In the genomic region with DNA sequence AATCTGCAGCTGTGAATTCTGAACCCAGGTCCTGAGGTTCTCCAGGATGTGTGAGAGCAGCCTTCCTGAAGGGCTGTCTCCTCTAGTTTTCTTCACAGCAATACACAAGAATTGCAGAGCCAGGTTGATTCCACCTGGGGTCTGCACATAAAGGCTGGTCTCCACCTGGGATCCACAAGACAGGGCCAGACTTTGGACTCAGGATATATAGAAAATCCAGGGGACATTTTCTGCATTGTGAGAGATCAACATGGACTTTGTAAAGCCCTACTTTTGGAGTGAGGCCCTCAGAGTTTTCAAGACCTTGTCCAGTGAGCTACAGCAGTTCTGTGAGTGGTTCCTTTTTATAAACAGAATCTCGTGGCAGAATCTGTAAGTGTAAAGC, we compare ENCODE assay signal across 10 cellular contexts. TPM values are rescaled to one million over a fixed set of nuclear protein-coding genes. Genes with fewer than 3 reads are reported as not detected.
A peak's percentile ranks its signal among the peaks of the same experiment; 100 is the strongest.
DNase-seq lines count a peak whose midpoint lies in the region; ATAC-seq, FAIRE-seq and TF ChIP-seq lines count a peak whose summit lies in the region.
"Had no signal": no experiment of that assay in that cellular context is flagged by ENCODE, and none has a peak within 500 bp of the region (broad histone marks: within the 10 kb centered on the region; RNA-seq: fewer than 3 reads in every experiment).

No MANE protein-coding gene starts in this region.

- no peak overlapping the region for H3K9ac ChIP-seq in endothelial cell of umbilical vein (replicated peaks; ENCODE audit: extremely low read depth, insufficient read depth, low read length)
- H3K9ac ChIP-seq in skeletal muscle tissue (ENCODE audit: low read depth in 1 of 3, low read length in 3 of 3) = no peak overlapping the region

- peaks cover 90% of the 10 kb centered on the region for H3K4me1 Mint-ChIP-seq in CD8-positive, alpha-beta T cell (ENCODE audit: low read depth)
- H3K4me1 Mint-ChIP-seq in T-cell = peaks cover 77 to 91% (median 86%) of the 10 kb centered on the region in 3 donors

- no peaks in the 10 kb centered on the region for H3K9me3 Mint-ChIP-seq in CD8-positive, alpha-beta T cell
- no peaks in the 10 kb centered on the region for H3K9me3 Mint-ChIP-seq in T-cell

- H3K27me3 ChIP-seq in CD8-positive, alpha-beta T cell (ENCODE audit: insufficient read depth, low read length) = no peaks in the 10 kb centered on the region
- no peaks in the 10 kb centered on the region for H3K27me3 ChIP-seq in endothelial cell of umbilical vein (ENCODE audit: control insufficient read depth in 2 of 2, insufficient read depth in 2 of 2, low read length in 2 of 2)
- H3K27me3 ChIP-seq in skeletal muscle tissue (ENCODE audit: control insufficient read depth in 3 of 3, insufficient read depth in 3 of 3, low read length in 3 of 3) = no peaks in the 10 kb centered on the region

- no peak for ATAC-seq in CD8-positive, alpha-beta T cell
- no peak for ATAC-seq in T-cell (replicated peaks in 1 of 4)
- ATAC-seq in GM21717 (IDR thresholded peaks at IDR 0.05; ENCODE audit: unreplicated experiment) = no peak
- no peak for ATAC-seq in GM18861 (IDR thresholded peaks at IDR 0.05; ENCODE audit: unreplicated experiment)
- ATAC-seq in HG02798 (IDR thresholded peaks at IDR 0.05; ENCODE audit: poor library complexity, unreplicated experiment) = no peak

- H3K27me3 Mint-ChIP-seq in CD8-positive, alpha-beta T cell (ENCODE audit: low read depth) = no peaks in the 10 kb centered on the region
- no peaks in the 10 kb centered on the region for H3K27me3 Mint-ChIP-seq in T-cell

- no peaks in the 10 kb centered on the region for H3K9me3 ChIP-seq in CD8-positive, alpha-beta T cell (ENCODE audit: low read length)
- H3K9me3 ChIP-seq in endothelial cell of umbilical vein (replicated peaks; ENCODE audit: control insufficient read depth, insufficient read depth, low read length) (no peaks in the 10 kb centered on the region), skeletal muscle tissue (ENCODE audit: control insufficient read depth in 3 of 3, low read length in 3 of 3) (no peaks in the 10 kb centered on the region)

- no peak for FAIRE-seq in endothelial cell of umbilical vein (lab: Jason Lieb, UNC)
- FAIRE-seq: D721Med had no signal

- H3K9me1 ChIP-seq in endothelial cell of umbilical vein (replicated peaks; ENCODE audit: control insufficient read depth, extremely low read depth, insufficient read depth, low read length) = no peaks in the 10 kb centered on the region

- CTCF ChIA-PET in CD8-positive, alpha-beta T cell (lab: Charles Lee) = no interaction called here
- CTCF ChIA-PET in T-cell (lab: Charles Lee) = interaction anchor here in 1 of 2 donors (0.8 kb wide), 1 partner anchor 19 kb away, joined by 3 read pairs; no protein-coding TSS in a partner anchor
- CTCF ChIA-PET in endothelial cell of umbilical vein (lab: Charles Lee) = no interaction called here

- BruUV-seq in endothelial cell of umbilical vein (replicated peaks; lab: Mats Ljungman, UMichigan) = TSS peak; percentile 96

- H3K4me2 ChIP-seq in endothelial cell of umbilical vein (ENCODE audit: insufficient read depth, low read length) = no peak overlapping the region

- intact Hi-C loops in CD8-positive, alpha-beta T cell (cut with DNase I, micrococcal nuclease) = loop anchor here in 1 of 2 experiments (10.0 kb wide), 6 partner anchors 375 to 1035 kb away; a partner anchor contains a TSS
- intact Hi-C loops in endothelial cell of umbilical vein (cut with micrococcal nuclease) = loop anchor here (1.0 kb wide), 1 partner anchor 11 kb away; no protein-coding TSS in a partner anchor

- POLR2A ChIA-PET in CD8-positive, alpha-beta T cell (lab: Charles Lee) = no interaction called here
- POLR2A ChIA-PET in T-cell (lab: Charles Lee) (no interaction called here), endothelial cell of umbilical vein (lab: Charles Lee) (no interaction called here)

- peaks cover 59% of the 10 kb centered on the region for H3K4me1 ChIP-seq in CD8-positive, alpha-beta T cell (ENCODE audit: insufficient read depth, low read length)
- peaks cover 44% of the 10 kb centered on the region for H3K4me1 ChIP-seq in endothelial cell of umbilical vein (ENCODE audit: control insufficient read depth, extremely low read depth, insufficient read depth, low read length)
- H3K4me1 ChIP-seq in skeletal muscle tissue (ENCODE audit: control insufficient read depth in 3 of 3, insufficient read depth in 3 of 3, low read length in 3 of 3) = peaks cover 6 to 19% (median 14%) of the 10 kb centered on the region in 3 donors

- peaks cover 63% of the 10 kb centered on the region for H3K36me3 Mint-ChIP-seq in CD8-positive, alpha-beta T cell
- peaks cover 61% of the 10 kb centered on the region for H3K36me3 Mint-ChIP-seq in T-cell

- TF ChIP-seq CTCF in CD8-positive, alpha-beta T cell (IDR thresholded peaks at IDR 0.05) = no peak
- no peak for TF ChIP-seq CTCF in endothelial cell of umbilical vein (IDR thresholded peaks at IDR 0.05; ENCODE audit: extremely low read depth in 1 of 2, insufficient read depth in 1 of 2, low read depth in 1 of 2, low read length in 2 of 2)

- H3K36me3 ChIP-seq in CD8-positive, alpha-beta T cell (ENCODE audit: insufficient read depth, low read length) = no peaks in the 10 kb centered on the region
- H3K36me3 ChIP-seq in endothelial cell of umbilical vein (ENCODE audit: control insufficient read depth in 2 of 2, extremely low read depth in 1 of 2, insufficient read depth in 2 of 2, low read length in 2 of 2) = peaks cover 2 to 4% of the 10 kb centered on the region in 2 experiments
- H3K36me3 ChIP-seq in skeletal muscle tissue (ENCODE audit: control insufficient read depth in 3 of 3, insufficient read depth in 3 of 3, low read length in 3 of 3) = peaks cover 0 to 3% (median 0%) of the 10 kb centered on the region in 3 donors

- dilution Hi-C loops in endothelial cell of umbilical vein (cut with MboI; ENCODE audit: extremely low pct_ligation_motif_present, low sequenced_read_pairs) = no loop called here

- no peak for TF ChIP-seq POLR2A in endothelial cell of umbilical vein (IDR thresholded peaks at IDR 0.05; ENCODE audit: low read depth, low read length)

- H4K20me1 ChIP-seq in endothelial cell of umbilical vein (replicated peaks; ENCODE audit: control insufficient read depth, extremely low read depth, insufficient read depth, low read length) = peaks cover 8% of the 10 kb centered on the region

- H3K4me3 ChIP-seq in CD8-positive, alpha-beta T cell (ENCODE audit: low read depth, low read length) = no peak overlapping the region
- H3K4me3 ChIP-seq in endothelial cell of umbilical vein (replicated peaks in 1 of 3; ENCODE audit: insufficient read depth in 1 of 3, low read depth in 1 of 3, low read length in 3 of 3) = no peak overlapping the region
- no peak overlapping the region for H3K4me3 ChIP-seq in skeletal muscle tissue (ENCODE audit: low read length in 3 of 3)

- DNase-seq in CD8-positive, alpha-beta T cell = no peak
- DNase-seq in T-cell (no peak), endothelial cell of umbilical vein (ENCODE audit: low read depth, low spot score) (no peak), T1000 (lab: John Stamatoyannopoulos, UW) (no peak)
- DNase-seq: NCI-H1092 treated with DMSO at 0.1 percent for 48 hours had no signal

- H3K27ac ChIP-seq in CD8-positive, alpha-beta T cell (ENCODE audit: low read depth, low read length) = no peak overlapping the region
- H3K27ac ChIP-seq in endothelial cell of umbilical vein (ENCODE audit: insufficient read depth, low read depth, low read length) (peak overlapping the region; percentile 45), skeletal muscle tissue (ENCODE audit: low read depth, low read length) (peak overlapping the region; percentile 12)

- H3K27ac Mint-ChIP-seq in CD8-positive, alpha-beta T cell = peak overlapping the region; percentile 85
- H3K27ac Mint-ChIP-seq in T-cell = peak overlapping the region; percentile 96 to 97

- no peak overlapping the region for H2AFZ ChIP-seq in endothelial cell of umbilical vein (ENCODE audit: low read depth, low read length)

- peak overlapping the region; percentile 1 for H3K4me3 Mint-ChIP-seq in CD8-positive, alpha-beta T cell
- H3K4me3 Mint-ChIP-seq in T-cell = peak overlapping the region in 2 of 3 donors; percentile 43 to 59

- H3K79me2 ChIP-seq in endothelial cell of umbilical vein (ENCODE audit: control insufficient read depth, insufficient read depth, low read length) = peaks cover 100% of the 10 kb centered on the region

TF ChIP-seq in endothelial cell of umbilical vein, 7 proteins besides CTCF, POLR2A, EP300 and RAD21:
- TF ChIP-seq FOS (IDR thresholded peaks at IDR 0.05; ENCODE audit: borderline replicate concordance, insufficient read depth, low read length) (no peak), MYC (IDR thresholded peaks at IDR 0.05; ENCODE audit: low read depth, low read length) (no peak), JUN (IDR thresholded peaks at IDR 0.05; ENCODE audit: borderline replicate concordance, insufficient read depth, insufficient read length, low read depth) (no peak)
- TF ChIP-seq, protein P1, sequence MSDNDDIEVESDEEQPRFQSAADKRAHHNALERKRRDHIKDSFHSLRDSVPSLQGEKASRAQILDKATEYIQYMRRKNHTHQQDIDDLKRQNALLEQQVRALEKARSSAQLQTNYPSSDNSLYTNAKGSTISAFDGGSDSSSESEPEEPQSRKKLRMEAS (IDR thresholded peaks at IDR 0.05; ENCODE audit: insufficient read depth, insufficient read length) = no peak

RNA-seq across cellular contexts. Expression of a gene that starts 6.3 kb away (rescaled TPM):
- 10 to 100 TPM; 78.6 to 80.1 TPM for total RNA-seq in CD8-positive, alpha-beta T cell
- total RNA-seq in T-cell (10 to 100 TPM; 35.0 to 46.9 (median 43.5) TPM), endothelial cell of umbilical vein (19.1 and 21.9 TPM in 2 replicates), skeletal muscle tissue (4.2 TPM)
- polyA plus RNA-seq in endothelial cell of umbilical vein = 2.4 and 5.2 TPM in 2 replicates
- polyA plus RNA-seq in endothelial cell of umbilical vein (2011; cell fraction: cytosol; rRNA removed) = 4.4 and 4.6 TPM in 2 replicates
- 8.6 and 11.0 TPM in 2 replicates for polyA plus RNA-seq in endothelial cell of umbilical vein (2011; cell fraction: nucleus; rRNA removed)
- polyA plus RNA-seq in endothelial cell of umbilical vein (2012) = 10.7 and 12.4 TPM in 2 replicates
- 18.3 and 21.5 TPM in 2 replicates for polyA minus RNA-seq in endothelial cell of umbilical vein
- 3.5 TPM for polyA minus RNA-seq in endothelial cell of umbilical vein (2011; cell fraction: cytosol; rRNA and poly(A)+ RNA removed)
- polyA minus RNA-seq in endothelial cell of umbilical vein (2011; cell fraction: nucleus; rRNA and poly(A)+ RNA removed) = 31.5 and 37.8 TPM in 2 replicates
